35 cellular contexts compared by ENCODE assay signal in the genomic region with DNA sequence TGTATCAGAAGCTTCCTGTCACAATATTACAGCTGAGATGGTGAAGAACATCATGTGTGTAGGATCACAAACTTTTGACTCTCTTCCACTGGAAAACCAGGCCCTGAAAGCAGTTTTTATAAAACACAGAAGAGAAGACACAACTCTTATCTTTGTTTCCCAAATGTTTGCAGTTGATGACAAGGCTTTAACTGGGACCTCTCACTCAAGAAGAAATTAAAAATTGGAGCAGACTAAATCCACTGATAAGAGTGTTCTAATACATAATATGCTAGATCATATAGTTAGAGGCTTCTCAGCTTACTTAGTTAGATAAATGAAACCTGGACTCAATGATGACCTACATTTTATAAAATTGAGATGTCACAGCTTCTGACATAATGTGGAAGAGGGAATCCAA.
"Had no signal": no experiment of that assay in that cellular context is flagged by ENCODE, and none has a peak within 500 bp of the region (broad histone marks: within the 10 kb centered on the region; RNA-seq: fewer than 3 reads in every experiment).

No MANE protein-coding gene starts in this region.

- H3K9me3 Mint-ChIP-seq: activated B cell treated with CpG ODN at 0.5 μM for 24 hours; activated CD4-positive, alpha-beta memory T cell treated with anti-CD3 and anti-CD28 coated beads for 36 hours; activated CD4-positive, alpha-beta T cell treated with anti-CD3 and anti-CD28 coated beads, Interleukin-2, amount 10 ng/mL, durations not matched to agents 24 days and 14 days; activated naive CD4-positive, alpha-beta T cell treated with anti-CD3 and anti-CD28 coated beads for 36 hours; activated naive CD8-positive, alpha-beta T cell treated with anti-CD3 and anti-CD28 coated beads for 36 hours; activated naive CD8-positive, alpha-beta T cell treated with anti-CD3 and anti-CD28 coated beads, Interleukin-2, amount 50 U/mL, for 24 hours; activated T-cell treated with anti-CD3 and anti-CD28 coated beads, Interleukin-2, amount 50 U/mL, for 24 hours; activated T-helper 2 cell treated with anti-CD3 and anti-CD28 coated beads, Interferon-gamma antibody, Interleukin-2, Interleukin-4, amounts not matched to agents 10 μg/mL and 5 μg/mL and 100 μg/mL, durations not matched to agents 14 hours and 24 hours and 36 hours; dendritic cell treated with granulocyte-macrophage colony-stimulating factor and Interleukin-4, amounts not matched to agents 40 ng/mL and 50 ng/mL, for 4 days; endodermal cell; T-helper 2 cell treated with Interferon-gamma antibody and Interleukin-4, amounts not matched to agents 5 μg/mL and 100 μg/mL, for 36 hours had no signal

- H3K27me3 Mint-ChIP-seq: activated B cell treated with CpG ODN at 0.5 μM for 24 hours; activated CD4-positive, alpha-beta memory T cell treated with anti-CD3 and anti-CD28 coated beads for 36 hours; activated CD4-positive, alpha-beta T cell treated with anti-CD3 and anti-CD28 coated beads for 36 hours; activated CD4-positive, alpha-beta T cell treated with anti-CD3 and anti-CD28 coated beads, Interleukin-2, amount 10 ng/mL, durations not matched to agents 24 days and 14 days; activated CD8-positive, alpha-beta memory T cell treated with anti-CD3 and anti-CD28 coated beads, Interleukin-2, amount 10 ng/mL, durations not matched to agents 7 days and 5 days; activated naive CD4-positive, alpha-beta T cell treated with anti-CD3 and anti-CD28 coated beads, Interleukin-2, amount 50 U/mL, for 24 hours; activated naive CD8-positive, alpha-beta T cell treated with anti-CD3 and anti-CD28 coated beads for 36 hours; activated naive CD8-positive, alpha-beta T cell treated with anti-CD3 and anti-CD28 coated beads, Interleukin-2, amount 50 U/mL, for 24 hours; activated T-cell treated with anti-CD3 and anti-CD28 coated beads, Interleukin-2, amount 50 U/mL, for 24 hours; brain; dendritic cell treated with granulocyte-macrophage colony-stimulating factor and Interleukin-4, amounts not matched to agents 40 ng/mL and 50 ng/mL, for 4 days; T-helper 17 cell had no signal

- H3K4me3 Mint-ChIP-seq: activated B cell treated with CpG ODN at 0.5 μM for 24 hours; activated CD4-positive, alpha-beta memory T cell treated with anti-CD3 and anti-CD28 coated beads for 36 hours; activated CD4-positive, alpha-beta T cell treated with anti-CD3 and anti-CD28 coated beads for 36 hours; activated CD4-positive, alpha-beta T cell treated with anti-CD3 and anti-CD28 coated beads, Interleukin-2, amount 10 ng/mL, durations not matched to agents 24 days and 14 days; activated CD8-positive, alpha-beta memory T cell treated with anti-CD3 and anti-CD28 coated beads, Interleukin-2, amount 10 ng/mL, durations not matched to agents 7 days and 5 days; activated CD8-positive, alpha-beta T cell treated with anti-CD3 and anti-CD28 coated beads, Interleukin-2, amount 10 ng/mL, durations not matched to agents 7 days and 5 days; activated naive CD4-positive, alpha-beta T cell treated with anti-CD3 and anti-CD28 coated beads for 36 hours; activated naive CD4-positive, alpha-beta T cell treated with anti-CD3 and anti-CD28 coated beads, Interleukin-2, amount 50 U/mL, for 24 hours; activated naive CD8-positive, alpha-beta T cell treated with anti-CD3 and anti-CD28 coated beads for 36 hours; activated naive CD8-positive, alpha-beta T cell treated with anti-CD3 and anti-CD28 coated beads, Interleukin-2, amount 50 U/mL, for 24 hours; activated T-cell treated with anti-CD3 and anti-CD28 coated beads, Interleukin-2, amount 50 U/mL, for 24 hours; brain; dendritic cell treated with granulocyte-macrophage colony-stimulating factor and Interleukin-4, amounts not matched to agents 40 ng/mL and 50 ng/mL, for 4 days; endodermal cell; T-helper 17 cell; T-helper 2 cell treated with Interferon-gamma antibody and Interleukin-4, amounts not matched to agents 5 μg/mL and 100 μg/mL, for 36 hours had no signal

- H3K27ac Mint-ChIP-seq: activated B cell treated with CpG ODN at 0.5 μM for 24 hours; activated CD4-positive, alpha-beta memory T cell treated with anti-CD3 and anti-CD28 coated beads for 36 hours; activated CD4-positive, alpha-beta T cell treated with anti-CD3 and anti-CD28 coated beads for 36 hours; activated CD4-positive, alpha-beta T cell treated with anti-CD3 and anti-CD28 coated beads, Interleukin-2, amount 10 ng/mL, durations not matched to agents 24 days and 14 days; activated CD8-positive, alpha-beta memory T cell treated with anti-CD3 and anti-CD28 coated beads, Interleukin-2, amount 10 ng/mL, durations not matched to agents 7 days and 5 days; activated CD8-positive, alpha-beta T cell treated with anti-CD3 and anti-CD28 coated beads, Interleukin-2, amount 10 ng/mL, durations not matched to agents 7 days and 5 days; activated naive CD4-positive, alpha-beta T cell treated with anti-CD3 and anti-CD28 coated beads for 36 hours; activated naive CD4-positive, alpha-beta T cell treated with anti-CD3 and anti-CD28 coated beads, Interleukin-2, amount 50 U/mL, for 24 hours; activated naive CD8-positive, alpha-beta T cell treated with anti-CD3 and anti-CD28 coated beads for 36 hours; activated naive CD8-positive, alpha-beta T cell treated with anti-CD3 and anti-CD28 coated beads, Interleukin-2, amount 50 U/mL, for 24 hours; activated T-cell treated with anti-CD3 and anti-CD28 coated beads, Interleukin-2, amount 50 U/mL, for 24 hours; activated T-helper 2 cell treated with anti-CD3 and anti-CD28 coated beads, Interferon-gamma antibody, Interleukin-2, Interleukin-4, amounts not matched to agents 10 μg/mL and 5 μg/mL and 100 μg/mL, durations not matched to agents 14 hours and 24 hours and 36 hours; brain; dendritic cell treated with granulocyte-macrophage colony-stimulating factor and Interleukin-4, amounts not matched to agents 40 ng/mL and 50 ng/mL, for 4 days; endodermal cell; T-helper 17 cell; T-helper 2 cell treated with Interferon-gamma antibody and Interleukin-4, amounts not matched to agents 5 μg/mL and 100 μg/mL, for 36 hours had no signal

- DNase-seq: activated B cell treated with CpG ODN at 0.5 μM for 24 hours; activated CD4-positive, alpha-beta memory T cell treated with anti-CD3 and anti-CD28 coated beads for 36 hours; activated CD4-positive, alpha-beta T cell treated with anti-CD3 and anti-CD28 coated beads for 36 hours; activated CD4-positive, alpha-beta T cell treated with anti-CD3 and anti-CD28 coated beads, Interleukin-2, amount 10 ng/mL, durations not matched to agents 24 days and 14 days; activated CD8-positive, alpha-beta memory T cell treated with anti-CD3 and anti-CD28 coated beads, Interleukin-2, amount 50 U/mL, for 4 hours; activated effector memory CD4-positive, alpha-beta T cell treated with anti-CD3 and anti-CD28 coated beads, Interleukin-2, amount 50 U/mL, for 16 hours; activated naive CD4-positive, alpha-beta T cell treated with anti-CD3 and anti-CD28 coated beads for 36 hours; activated naive CD8-positive, alpha-beta T cell treated with anti-CD3 and anti-CD28 coated beads for 36 hours; activated naive CD8-positive, alpha-beta T cell treated with anti-CD3 and anti-CD28 coated beads, Interleukin-2, amount 50 U/mL, for 24 hours; activated T-cell treated with anti-CD3 and anti-CD28 coated beads, Interleukin-2, amount 50 U/mL, for 24 hours; adrenal gland; amygdala; aorta; central memory CD4-positive, alpha-beta T cell; cerebellar nuclear complex; colonic mucosa; dorsolateral prefrontal cortex; effector memory CD4-positive, alpha-beta T cell; endodermal cell; foreskin keratinocyte; gastrocnemius medialis; glutamatergic neuron; heart left ventricle; hypothalamus; T-helper 17 cell; T1000; WERI-Rb-1 had no signal

- H3K4me1 Mint-ChIP-seq: activated B cell treated with CpG ODN at 0.5 μM for 24 hours; activated CD4-positive, alpha-beta T cell treated with anti-CD3 and anti-CD28 coated beads for 36 hours; activated CD4-positive, alpha-beta T cell treated with anti-CD3 and anti-CD28 coated beads, Interleukin-2, amount 10 ng/mL, durations not matched to agents 24 days and 14 days; activated naive CD4-positive, alpha-beta T cell treated with anti-CD3 and anti-CD28 coated beads, Interleukin-2, amount 50 U/mL, for 24 hours; activated naive CD8-positive, alpha-beta T cell treated with anti-CD3 and anti-CD28 coated beads, Interleukin-2, amount 50 U/mL, for 24 hours; endodermal cell; T-helper 17 cell had no signal

- ATAC-seq: activated CD4-positive, CD25-positive, alpha-beta regulatory T cell treated with anti-CD3 and anti-CD28 coated beads, Interleukin-2, amount 50 U/mL, for 24 hours; foreskin keratinocyte; gastrocnemius medialis; heart left ventricle; T-helper 17 cell had no signal
